Comparison of ENCODE assay signal across 27 cellular contexts in genomic region chr16:83437036-83437435, GRCh38.
"Had no signal": no experiment of that assay in that cellular context is flagged by ENCODE, and none has a peak within 500 bp of the region (broad histone marks: within the 10 kb centered on the region; RNA-seq: fewer than 3 reads in every experiment).

No MANE protein-coding gene starts in this region.

- FAIRE-seq: urothelium cell line had no signal

- H3K27me3 ChIP-seq: stomach, suprapubic skin, testis, thyroid gland, tibial artery, tibial nerve, transverse colon, upper lobe of left lung, upper lobe of right lung, uterus, vagina had no signal

- ATAC-seq: stimulated activated effector memory CD8-positive, alpha-beta T cell treated with anti-CD3 and anti-CD28 coated beads, Interleukin-12 subunit alpha, Interleukin-12 subunit beta, amount 100 ng/mL, for 72 hours; stimulated activated memory B cell treated with anti-CD40 and anti-IgM and Interleukin-4, amounts not matched to agents 10 μg/mL and 1 μg/mL and 100 μg/mL, for 72 hours; stimulated activated naive B cell treated with anti-CD40 and anti-IgM and Interleukin-4, amounts not matched to agents 10 μg/mL and 1 μg/mL and 100 μg/mL, for 72 hours; stimulated activated naive CD8-positive, alpha-beta T cell treated with anti-CD3 and anti-CD28 coated beads, Interleukin-15, amount 100 ng/mL, for 72 hours; stimulated activated naive CD8-positive, alpha-beta T cell treated with anti-CD3 and anti-CD28 coated beads, Interleukin-15, Interleukin-2, amounts not matched to agents 100 U/mL and 50 U/mL, for 24 hours; upper lobe of right lung had no signal

- DNase-seq: stimulated activated CD4-positive, alpha-beta T cell treated with anti-CD3 and anti-CD28 coated beads, Interleukin-2, amount 100 ng/mL, for 48 hours; stimulated activated CD4-positive, alpha-beta T cell treated with anti-CD3 and anti-CD28 coated beads, Interleukin-4, amount 100 ng/mL, for 1 hour; stimulated activated CD4-positive, alpha-beta T cell treated with anti-CD3 and anti-CD28 coated beads, Interleukin-4, amount 100 ng/mL, for 24 hours; stimulated activated CD4-positive, alpha-beta T cell treated with anti-CD3 and anti-CD28 coated beads, Interleukin-4, amount 100 ng/mL, for 4 hours; stimulated activated CD8-positive, alpha-beta memory T cell treated with anti-CD3 and anti-CD28 coated beads, Interleukin-4, amount 100 ng/mL, for 48 hours; stimulated activated naive B cell treated with anti-CD40 and anti-IgM and Interleukin-4, amounts not matched to agents 10 μg/mL and 1 μg/mL and 100 μg/mL, for 72 hours; stimulated activated naive CD4-positive, alpha-beta T cell; stimulated activated naive CD4-positive, alpha-beta T cell treated with Interleukin-2 at 50 U/mL for 16 hours; stimulated activated naive CD8-positive, alpha-beta T cell treated with anti-CD3 and anti-CD28 coated beads, Interleukin-15, amount 100 ng/mL, for 72 hours; stimulated activated naive CD8-positive, alpha-beta T cell treated with anti-CD3 and anti-CD28 coated beads, Interleukin-15, Interleukin-2, amounts not matched to agents 100 U/mL and 50 U/mL, for 24 hours; stomach; substantia nigra; testis; thyroid gland; tibial artery; transverse colon; trophoblast cell; upper lobe of left lung; upper lobe of right lung; uterus had no signal

- H3K4me1 ChIP-seq: stomach, suprapubic skin, testis, tibial nerve, transverse colon, upper lobe of left lung, upper lobe of right lung, uterus, vagina had no signal

- H3K9me3 ChIP-seq: stomach, suprapubic skin, testis, thoracic aorta, thyroid gland, tibial artery, tibial nerve, transverse colon, upper lobe of left lung, upper lobe of right lung, uterus, vagina had no signal

- H3K4me3 ChIP-seq: stomach, suprapubic skin, testis, thoracic aorta, thyroid gland, tibial artery, tibial nerve, transverse colon, upper lobe of left lung, upper lobe of right lung, uterus, vagina had no signal

- H3K27ac ChIP-seq: stomach, suprapubic skin, testis, thoracic aorta, thyroid gland, tibial artery, tibial nerve, transverse colon, upper lobe of left lung, upper lobe of right lung, uterus, vagina had no signal

- H3K36me3 ChIP-seq: stomach, suprapubic skin, thoracic aorta, thyroid gland, tibial artery, tibial nerve, transverse colon, upper lobe of left lung, upper lobe of right lung, uterus, vagina had no signal
